Comparison of ENCODE assay signal across 1 cellular context in the genomic region with DNA sequence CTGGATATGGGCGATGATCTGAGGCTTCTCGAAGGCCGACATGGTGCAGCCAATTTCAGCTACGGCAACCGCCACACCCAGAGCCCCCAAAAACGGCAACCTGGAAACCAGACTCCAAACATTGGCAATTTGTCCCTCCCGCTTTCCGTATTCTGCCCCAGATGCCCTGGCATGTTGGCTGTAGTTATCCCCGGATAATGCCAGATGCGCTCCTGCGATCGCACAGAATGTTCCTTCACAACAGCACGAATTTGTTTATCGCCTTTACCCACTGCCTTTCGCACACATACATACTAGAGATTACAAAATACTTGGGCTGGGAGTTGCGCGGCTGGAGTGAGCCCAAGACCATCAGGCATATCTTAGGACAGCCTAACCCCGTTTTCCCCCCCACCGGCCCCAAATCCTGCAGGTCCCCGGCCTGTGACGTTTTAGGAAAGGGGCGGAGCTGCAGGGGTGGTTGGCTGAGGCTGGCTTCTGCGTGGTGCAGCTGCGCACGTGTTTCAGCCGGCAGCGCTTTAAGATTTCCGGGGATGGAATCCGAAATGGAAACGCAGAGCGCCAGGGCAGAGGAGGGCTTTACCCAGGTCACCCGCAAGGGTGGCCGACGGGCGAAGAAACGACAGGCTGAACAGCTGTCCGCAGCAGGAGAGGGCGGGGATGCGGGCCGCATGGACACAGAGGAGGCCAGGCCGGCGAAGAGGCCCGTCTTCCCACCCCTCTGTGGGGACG.
TF ChIP-seq lines count a peak whose summit lies in the region.

A gene (plus strand): TSS at position 487 of the 732 bp plus-strand sequence. CDS start 47 bp downstream, at position 534.

TF ChIP-seq in HepG2, 621 proteins besides CTCF, POLR2A, EP300 and RAD21 (continued from another document and continues in another):
- TF ChIP-seq, protein P1, sequence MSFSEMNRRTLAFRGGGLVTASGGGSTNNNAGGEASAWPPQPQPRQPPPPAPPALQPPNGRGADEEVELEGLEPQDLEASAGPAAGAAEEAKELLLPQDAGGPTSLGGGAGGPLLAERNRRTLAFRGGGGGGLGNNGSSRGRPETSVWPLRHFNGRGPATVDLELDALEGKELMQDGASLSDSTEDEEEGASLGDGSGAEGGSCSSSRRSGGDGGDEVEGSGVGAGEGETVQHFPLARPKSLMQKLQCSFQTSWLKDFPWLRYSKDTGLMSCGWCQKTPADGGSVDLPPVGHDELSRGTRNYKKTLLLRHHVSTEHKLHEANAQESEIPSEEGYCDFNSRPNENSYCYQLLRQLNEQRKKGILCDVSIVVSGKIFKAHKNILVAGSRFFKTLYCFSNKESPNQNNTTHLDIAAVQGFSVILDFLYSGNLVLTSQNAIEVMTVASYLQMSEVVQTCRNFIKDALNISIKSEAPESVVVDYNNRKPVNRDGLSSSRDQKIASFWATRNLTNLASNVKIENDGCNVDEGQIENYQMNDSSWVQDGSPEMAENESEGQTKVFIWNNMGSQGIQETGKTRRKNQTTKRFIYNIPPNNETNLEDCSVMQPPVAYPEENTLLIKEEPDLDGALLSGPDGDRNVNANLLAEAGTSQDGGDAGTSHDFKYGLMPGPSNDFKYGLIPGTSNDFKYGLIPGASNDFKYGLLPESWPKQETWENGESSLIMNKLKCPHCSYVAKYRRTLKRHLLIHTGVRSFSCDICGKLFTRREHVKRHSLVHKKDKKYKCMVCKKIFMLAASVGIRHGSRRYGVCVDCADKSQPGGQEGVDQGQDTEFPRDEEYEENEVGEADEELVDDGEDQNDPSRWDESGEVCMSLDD (CRISPR knock-in tag; IDR thresholded peaks at IDR 0.05; ENCODE audit: borderline replicate concordance), result peak; percentile 9; the same call in 1 of the 2 replicates
- TF ChIP-seq, protein P2, sequence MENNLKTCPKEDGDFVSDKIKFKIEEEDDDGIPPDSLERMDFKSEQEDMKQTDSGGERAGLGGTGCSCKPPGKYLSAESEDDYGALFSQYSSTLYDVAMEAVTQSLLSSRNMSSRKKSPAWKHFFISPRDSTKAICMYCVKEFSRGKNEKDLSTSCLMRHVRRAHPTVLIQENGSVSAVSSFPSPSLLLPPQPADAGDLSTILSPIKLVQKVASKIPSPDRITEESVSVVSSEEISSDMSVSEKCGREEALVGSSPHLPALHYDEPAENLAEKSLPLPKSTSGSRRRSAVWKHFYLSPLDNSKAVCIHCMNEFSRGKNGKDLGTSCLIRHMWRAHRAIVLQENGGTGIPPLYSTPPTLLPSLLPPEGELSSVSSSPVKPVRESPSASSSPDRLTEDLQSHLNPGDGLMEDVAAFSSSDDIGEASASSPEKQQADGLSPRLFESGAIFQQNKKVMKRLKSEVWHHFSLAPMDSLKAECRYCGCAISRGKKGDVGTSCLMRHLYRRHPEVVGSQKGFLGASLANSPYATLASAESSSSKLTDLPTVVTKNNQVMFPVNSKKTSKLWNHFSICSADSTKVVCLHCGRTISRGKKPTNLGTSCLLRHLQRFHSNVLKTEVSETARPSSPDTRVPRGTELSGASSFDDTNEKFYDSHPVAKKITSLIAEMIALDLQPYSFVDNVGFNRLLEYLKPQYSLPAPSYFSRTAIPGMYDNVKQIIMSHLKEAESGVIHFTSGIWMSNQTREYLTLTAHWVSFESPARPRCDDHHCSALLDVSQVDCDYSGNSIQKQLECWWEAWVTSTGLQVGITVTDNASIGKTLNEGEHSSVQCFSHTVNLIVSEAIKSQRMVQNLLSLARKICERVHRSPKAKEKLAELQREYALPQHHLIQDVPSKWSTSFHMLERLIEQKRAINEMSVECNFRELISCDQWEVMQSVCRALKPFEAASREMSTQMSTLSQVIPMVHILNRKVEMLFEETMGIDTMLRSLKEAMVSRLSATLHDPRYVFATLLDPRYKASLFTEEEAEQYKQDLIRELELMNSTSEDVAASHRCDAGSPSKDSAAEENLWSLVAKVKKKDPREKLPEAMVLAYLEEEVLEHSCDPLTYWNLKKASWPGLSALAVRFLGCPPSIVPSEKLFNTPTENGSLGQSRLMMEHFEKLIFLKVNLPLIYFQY (CRISPR knock-in tag; IDR thresholded peaks at IDR 0.05; ENCODE audit: borderline replicate concordance), result no peak; the same call in 1 of the 2 replicates
- TF ChIP-seq KLF6 (CRISPR knock-in tag; IDR thresholded peaks at IDR 0.05), result no peak
- TF ChIP-seq, protein P3, sequence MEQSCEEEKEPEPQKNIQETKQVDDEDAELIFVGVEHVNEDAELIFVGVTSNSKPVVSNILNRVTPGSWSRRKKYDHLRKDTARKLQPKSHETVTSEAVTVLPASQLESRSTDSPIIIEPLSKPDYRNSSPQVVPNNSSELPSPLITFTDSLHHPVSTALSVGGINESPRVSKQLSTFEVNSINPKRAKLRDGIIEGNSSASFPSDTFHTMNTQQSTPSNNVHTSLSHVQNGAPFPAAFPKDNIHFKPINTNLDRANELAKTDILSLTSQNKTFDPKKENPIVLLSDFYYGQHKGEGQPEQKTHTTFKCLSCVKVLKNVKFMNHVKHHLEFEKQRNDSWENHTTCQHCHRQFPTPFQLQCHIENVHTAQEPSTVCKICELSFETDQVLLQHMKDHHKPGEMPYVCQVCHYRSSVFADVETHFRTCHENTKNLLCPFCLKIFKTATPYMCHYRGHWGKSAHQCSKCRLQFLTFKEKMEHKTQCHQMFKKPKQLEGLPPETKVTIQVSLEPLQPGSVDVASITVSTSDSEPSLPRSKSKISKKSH (CRISPR knock-in tag; IDR thresholded peaks at IDR 0.05; ENCODE audit: borderline replicate concordance), result peak; percentile 95
- no peak for TF ChIP-seq ZNF331 (CRISPR knock-in tag; IDR thresholded peaks at IDR 0.05)
- TF ChIP-seq TCF7L2 (IDR thresholded peaks at IDR 0.05; ENCODE audit: low read depth, low read length), result no peak
- peak; percentile 97 for TF ChIP-seq DMAP1 (CRISPR knock-in tag; IDR thresholded peaks at IDR 0.05)
- 0 out of 2 replicates have a peak, but pooled peaks have one; percentile 41 for TF ChIP-seq ZNF124 (CRISPR knock-in tag; IDR thresholded peaks at IDR 0.05)
- peak; percentile 70; the same call in 1 of the 2 replicates for TF ChIP-seq ZNF543 (CRISPR knock-in tag; IDR thresholded peaks at IDR 0.05)
- TF ChIP-seq, protein P4, sequence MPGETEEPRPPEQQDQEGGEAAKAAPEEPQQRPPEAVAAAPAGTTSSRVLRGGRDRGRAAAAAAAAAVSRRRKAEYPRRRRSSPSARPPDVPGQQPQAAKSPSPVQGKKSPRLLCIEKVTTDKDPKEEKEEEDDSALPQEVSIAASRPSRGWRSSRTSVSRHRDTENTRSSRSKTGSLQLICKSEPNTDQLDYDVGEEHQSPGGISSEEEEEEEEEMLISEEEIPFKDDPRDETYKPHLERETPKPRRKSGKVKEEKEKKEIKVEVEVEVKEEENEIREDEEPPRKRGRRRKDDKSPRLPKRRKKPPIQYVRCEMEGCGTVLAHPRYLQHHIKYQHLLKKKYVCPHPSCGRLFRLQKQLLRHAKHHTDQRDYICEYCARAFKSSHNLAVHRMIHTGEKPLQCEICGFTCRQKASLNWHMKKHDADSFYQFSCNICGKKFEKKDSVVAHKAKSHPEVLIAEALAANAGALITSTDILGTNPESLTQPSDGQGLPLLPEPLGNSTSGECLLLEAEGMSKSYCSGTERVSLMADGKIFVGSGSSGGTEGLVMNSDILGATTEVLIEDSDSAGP (CRISPR knock-in tag; IDR thresholded peaks at IDR 0.05; ENCODE audit: borderline replicate concordance), result peak; percentile 86
- TF ChIP-seq RXRB (CRISPR knock-in tag; IDR thresholded peaks at IDR 0.05; ENCODE audit: borderline replicate concordance), result peak; percentile 13; the same call in 1 of the 2 replicates
- no peak for TF ChIP-seq ZSCAN20 (CRISPR knock-in tag; IDR thresholded peaks at IDR 0.05; ENCODE audit: borderline replicate concordance)
- TF ChIP-seq ZNF234 (CRISPR knock-in tag; conservative IDR thresholded peaks at IDR 0.05), result 0 out of 2 replicates have a peak, but pooled peaks have one; percentile 69
- no peak for TF ChIP-seq ZNF484 (CRISPR knock-in tag; IDR thresholded peaks at IDR 0.05; ENCODE audit: borderline replicate concordance, low read depth)
- TF ChIP-seq, protein P5, sequence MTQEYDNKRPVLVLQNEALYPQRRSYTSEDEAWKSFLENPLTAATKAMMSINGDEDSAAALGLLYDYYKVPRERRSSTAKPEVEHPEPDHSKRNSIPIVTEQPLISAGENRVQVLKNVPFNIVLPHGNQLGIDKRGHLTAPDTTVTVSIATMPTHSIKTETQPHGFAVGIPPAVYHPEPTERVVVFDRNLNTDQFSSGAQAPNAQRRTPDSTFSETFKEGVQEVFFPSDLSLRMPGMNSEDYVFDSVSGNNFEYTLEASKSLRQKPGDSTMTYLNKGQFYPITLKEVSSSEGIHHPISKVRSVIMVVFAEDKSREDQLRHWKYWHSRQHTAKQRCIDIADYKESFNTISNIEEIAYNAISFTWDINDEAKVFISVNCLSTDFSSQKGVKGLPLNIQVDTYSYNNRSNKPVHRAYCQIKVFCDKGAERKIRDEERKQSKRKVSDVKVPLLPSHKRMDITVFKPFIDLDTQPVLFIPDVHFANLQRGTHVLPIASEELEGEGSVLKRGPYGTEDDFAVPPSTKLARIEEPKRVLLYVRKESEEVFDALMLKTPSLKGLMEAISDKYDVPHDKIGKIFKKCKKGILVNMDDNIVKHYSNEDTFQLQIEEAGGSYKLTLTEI (CRISPR knock-in tag; conservative IDR thresholded peaks at IDR 0.05), result no peak
- TF ChIP-seq, protein P6, sequence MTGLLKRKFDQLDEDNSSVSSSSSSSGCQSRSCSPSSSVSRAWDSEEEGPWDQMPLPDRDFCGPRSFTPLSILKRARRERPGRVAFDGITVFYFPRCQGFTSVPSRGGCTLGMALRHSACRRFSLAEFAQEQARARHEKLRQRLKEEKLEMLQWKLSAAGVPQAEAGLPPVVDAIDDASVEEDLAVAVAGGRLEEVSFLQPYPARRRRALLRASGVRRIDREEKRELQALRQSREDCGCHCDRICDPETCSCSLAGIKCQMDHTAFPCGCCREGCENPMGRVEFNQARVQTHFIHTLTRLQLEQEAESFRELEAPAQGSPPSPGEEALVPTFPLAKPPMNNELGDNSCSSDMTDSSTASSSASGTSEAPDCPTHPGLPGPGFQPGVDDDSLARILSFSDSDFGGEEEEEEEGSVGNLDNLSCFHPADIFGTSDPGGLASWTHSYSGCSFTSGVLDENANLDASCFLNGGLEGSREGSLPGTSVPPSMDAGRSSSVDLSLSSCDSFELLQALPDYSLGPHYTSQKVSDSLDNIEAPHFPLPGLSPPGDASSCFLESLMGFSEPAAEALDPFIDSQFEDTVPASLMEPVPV (CRISPR knock-in tag; IDR thresholded peaks at IDR 0.05), result peak; percentile 67; the same call in 1 of the 2 replicates
- peak; percentile 68 for TF ChIP-seq ZNF792 (CRISPR knock-in tag; IDR thresholded peaks at IDR 0.05)
- TF ChIP-seq TBL1XR1 (IDR thresholded peaks at IDR 0.05; ENCODE audit: borderline replicate concordance, low read length, partially characterized antibody), result peak; percentile 59
- TF ChIP-seq ZNF816 (CRISPR knock-in tag; IDR thresholded peaks at IDR 0.05; ENCODE audit: borderline replicate concordance), result peak; percentile 79; the same call in 1 of the 2 replicates
- TF ChIP-seq HOXA5 (CRISPR knock-in tag; IDR thresholded peaks at IDR 0.05), result no peak
- TF ChIP-seq, protein P7, sequence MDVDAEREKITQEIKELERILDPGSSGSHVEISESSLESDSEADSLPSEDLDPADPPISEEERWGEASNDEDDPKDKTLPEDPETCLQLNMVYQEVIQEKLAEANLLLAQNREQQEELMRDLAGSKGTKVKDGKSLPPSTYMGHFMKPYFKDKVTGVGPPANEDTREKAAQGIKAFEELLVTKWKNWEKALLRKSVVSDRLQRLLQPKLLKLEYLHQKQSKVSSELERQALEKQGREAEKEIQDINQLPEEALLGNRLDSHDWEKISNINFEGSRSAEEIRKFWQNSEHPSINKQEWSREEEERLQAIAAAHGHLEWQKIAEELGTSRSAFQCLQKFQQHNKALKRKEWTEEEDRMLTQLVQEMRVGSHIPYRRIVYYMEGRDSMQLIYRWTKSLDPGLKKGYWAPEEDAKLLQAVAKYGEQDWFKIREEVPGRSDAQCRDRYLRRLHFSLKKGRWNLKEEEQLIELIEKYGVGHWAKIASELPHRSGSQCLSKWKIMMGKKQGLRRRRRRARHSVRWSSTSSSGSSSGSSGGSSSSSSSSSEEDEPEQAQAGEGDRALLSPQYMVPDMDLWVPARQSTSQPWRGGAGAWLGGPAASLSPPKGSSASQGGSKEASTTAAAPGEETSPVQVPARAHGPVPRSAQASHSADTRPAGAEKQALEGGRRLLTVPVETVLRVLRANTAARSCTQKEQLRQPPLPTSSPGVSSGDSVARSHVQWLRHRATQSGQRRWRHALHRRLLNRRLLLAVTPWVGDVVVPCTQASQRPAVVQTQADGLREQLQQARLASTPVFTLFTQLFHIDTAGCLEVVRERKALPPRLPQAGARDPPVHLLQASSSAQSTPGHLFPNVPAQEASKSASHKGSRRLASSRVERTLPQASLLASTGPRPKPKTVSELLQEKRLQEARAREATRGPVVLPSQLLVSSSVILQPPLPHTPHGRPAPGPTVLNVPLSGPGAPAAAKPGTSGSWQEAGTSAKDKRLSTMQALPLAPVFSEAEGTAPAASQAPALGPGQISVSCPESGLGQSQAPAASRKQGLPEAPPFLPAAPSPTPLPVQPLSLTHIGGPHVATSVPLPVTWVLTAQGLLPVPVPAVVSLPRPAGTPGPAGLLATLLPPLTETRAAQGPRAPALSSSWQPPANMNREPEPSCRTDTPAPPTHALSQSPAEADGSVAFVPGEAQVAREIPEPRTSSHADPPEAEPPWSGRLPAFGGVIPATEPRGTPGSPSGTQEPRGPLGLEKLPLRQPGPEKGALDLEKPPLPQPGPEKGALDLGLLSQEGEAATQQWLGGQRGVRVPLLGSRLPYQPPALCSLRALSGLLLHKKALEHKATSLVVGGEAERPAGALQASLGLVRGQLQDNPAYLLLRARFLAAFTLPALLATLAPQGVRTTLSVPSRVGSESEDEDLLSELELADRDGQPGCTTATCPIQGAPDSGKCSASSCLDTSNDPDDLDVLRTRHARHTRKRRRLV (CRISPR knock-in tag; IDR thresholded peaks at IDR 0.05), result no peak
- TF ChIP-seq ZNF564 (CRISPR knock-in tag; IDR thresholded peaks at IDR 0.05), result peak; percentile 86; the same call in 1 of the 2 replicates
- TF ChIP-seq, protein P8, sequence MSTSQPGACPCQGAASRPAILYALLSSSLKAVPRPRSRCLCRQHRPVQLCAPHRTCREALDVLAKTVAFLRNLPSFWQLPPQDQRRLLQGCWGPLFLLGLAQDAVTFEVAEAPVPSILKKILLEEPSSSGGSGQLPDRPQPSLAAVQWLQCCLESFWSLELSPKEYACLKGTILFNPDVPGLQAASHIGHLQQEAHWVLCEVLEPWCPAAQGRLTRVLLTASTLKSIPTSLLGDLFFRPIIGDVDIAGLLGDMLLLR (CRISPR knock-in tag; IDR thresholded peaks at IDR 0.05), result peak; percentile 88; the same call in 1 of the 2 replicates
- TF ChIP-seq HOXA7 (CRISPR knock-in tag; IDR thresholded peaks at IDR 0.05), result no peak
- TF ChIP-seq, protein P9, sequence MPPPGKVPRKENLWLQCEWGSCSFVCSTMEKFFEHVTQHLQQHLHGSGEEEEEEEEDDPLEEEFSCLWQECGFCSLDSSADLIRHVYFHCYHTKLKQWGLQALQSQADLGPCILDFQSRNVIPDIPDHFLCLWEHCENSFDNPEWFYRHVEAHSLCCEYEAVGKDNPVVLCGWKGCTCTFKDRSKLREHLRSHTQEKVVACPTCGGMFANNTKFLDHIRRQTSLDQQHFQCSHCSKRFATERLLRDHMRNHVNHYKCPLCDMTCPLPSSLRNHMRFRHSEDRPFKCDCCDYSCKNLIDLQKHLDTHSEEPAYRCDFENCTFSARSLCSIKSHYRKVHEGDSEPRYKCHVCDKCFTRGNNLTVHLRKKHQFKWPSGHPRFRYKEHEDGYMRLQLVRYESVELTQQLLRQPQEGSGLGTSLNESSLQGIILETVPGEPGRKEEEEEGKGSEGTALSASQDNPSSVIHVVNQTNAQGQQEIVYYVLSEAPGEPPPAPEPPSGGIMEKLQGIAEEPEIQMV (CRISPR knock-in tag; IDR thresholded peaks at IDR 0.05; ENCODE audit: low read depth), result peak; percentile 66; the same call in 1 of the 2 replicates
- TF ChIP-seq KAT8 (CRISPR knock-in tag; IDR thresholded peaks at IDR 0.05), result peak; percentile 97
- no peak for TF ChIP-seq RBM22 (optimal IDR thresholded peaks at IDR 0.05; ENCODE audit: low read length)
- TF ChIP-seq NCOA2 (CRISPR knock-in tag; IDR thresholded peaks at IDR 0.05), result peak; percentile 59; the same call in 1 of the 2 replicates
- TF ChIP-seq ZBTB21 (CRISPR knock-in tag; IDR thresholded peaks at IDR 0.05), result 0 out of 2 replicates have a peak, but pooled peaks have one; percentile 56
- peak; percentile 48; the same call in 1 of the 2 replicates for TF ChIP-seq ZNF749 (CRISPR knock-in tag; IDR thresholded peaks at IDR 0.05; ENCODE audit: borderline replicate concordance)
